10 cellular contexts compared by ENCODE assay signal in genomic region chr2:143705108-143705686, GRCh38.
A peak's percentile ranks its signal among the peaks of the same experiment; 100 is the strongest.
DNase-seq lines count a peak whose midpoint lies in the region; ATAC-seq and TF ChIP-seq lines count a peak whose summit lies in the region.
"Had no signal": no experiment of that assay in that cellular context is flagged by ENCODE, and none has a peak within 500 bp of the region (broad histone marks: within the 10 kb centered on the region; RNA-seq: fewer than 3 reads in every experiment).

No MANE protein-coding gene starts in this region.

- no peaks in the 10 kb centered on the region for H3K36me3 Mint-ChIP-seq in nephron progenitor cell (ENCODE audit: low read depth)

- H3K27me3 Mint-ChIP-seq in nephron progenitor cell (ENCODE audit: low read depth, poor library complexity), result peaks cover 3% of the 10 kb centered on the region

- H3K9me3 ChIP-seq in adipocyte (ENCODE audit: control insufficient read depth, low read length), result peaks cover 6% of the 10 kb centered on the region

- DNase-seq in SIG-M5 treated with dmso at 0.1 percent for 504 hours (lab: John Stamatoyannopoulos, UW; ENCODE audit: unreplicated experiment), result peak; percentile 23
- DNase-seq in SIG-M5 (lab: John Stamatoyannopoulos, UW), result no peak
- peak; percentile 30 for DNase-seq in adipocyte (ENCODE audit: low read depth)
- no peak for DNase-seq in nephron progenitor cell
- DNase-seq in stimulated activated naive CD4-positive, alpha-beta T cell treated with Interleukin-2 at 50 U/mL for 16 hours (lab: John Stamatoyannopoulos, UW), result no peak
- no peak for DNase-seq in HUDEP-2 (lab: John Stamatoyannopoulos, UW; ENCODE audit: unreplicated experiment in 76 of 76)
- DNase-seq: activated CD8-positive, alpha-beta memory T cell treated with anti-CD3 and anti-CD28 coated beads, Interleukin-2, amount 50 U/mL, for 48 hours; NCI-H446 treated with DMSO at 0.1 percent for 48 hours had no signal

- peaks cover 19% of the 10 kb centered on the region for H3K4me1 Mint-ChIP-seq in nephron progenitor cell

- TF ChIP-seq CTCF in nephron progenitor cell (IDR thresholded peaks at IDR 0.05), result no peak

- no peaks in the 10 kb centered on the region for H3K36me3 ChIP-seq in adipocyte (ENCODE audit: control insufficient read depth, insufficient read depth, low read length, severe bottlenecking)

- H3K4me1 ChIP-seq in adipocyte (ENCODE audit: control insufficient read depth, insufficient read depth, low read length), result peaks cover 3% of the 10 kb centered on the region

- peak overlapping the region; percentile 15 for H3K27ac Mint-ChIP-seq in nephron progenitor cell

- ATAC-seq in HG03565 (IDR thresholded peaks at IDR 0.05; ENCODE audit: unreplicated experiment) (peak; percentile 27), GM21825 (IDR thresholded peaks at IDR 0.05; ENCODE audit: unreplicated experiment) (no peak)

- H3K9me3 Mint-ChIP-seq in nephron progenitor cell, result peaks cover 4% of the 10 kb centered on the region

- H3K4me3 ChIP-seq in adipocyte (ENCODE audit: low read length), result no peak overlapping the region

- H3K9ac ChIP-seq in adipocyte (ENCODE audit: low read length), result no peak overlapping the region

- H3K27me3 ChIP-seq in adipocyte (replicated peaks; ENCODE audit: control insufficient read depth, insufficient read depth, low read length), result no peaks in the 10 kb centered on the region

- no peak overlapping the region for H3K4me3 Mint-ChIP-seq in nephron progenitor cell

Comparison
In these comparisons a context has a peak if more than half of its experiments do, and no peak if none do; other contexts are left out.
1. DNase-seq: peak in SIG-M5 treated with dmso at 0.1 percent for 504 hours (single experiment) and adipocyte (single experiment); none in SIG-M5 (single experiment), nephron progenitor cell (single experiment), stimulated activated naive CD4-positive, alpha-beta T cell treated with Interleukin-2 at 50 U/mL for 16 hours (single experiment) and HUDEP-2 (0 of 76).